ENCODE assay signal across 1 cellular context in genomic region chr22:45968003-45968650, GRCh38.
TF ChIP-seq lines count a peak whose summit lies in the region.

No MANE protein-coding gene starts in this region.

TF ChIP-seq in H1, 55 proteins besides CTCF, POLR2A, EP300 and RAD21 (continued from another document):
- TF ChIP-seq CHD7 (IDR thresholded peaks at IDR 0.05; ENCODE audit: insufficient replicate concordance, low read length) = no peak
- no peak for TF ChIP-seq CREB1 (IDR thresholded peaks at IDR 0.05)
- no peak for TF ChIP-seq YY1 (IDR thresholded peaks at IDR 0.05; ENCODE audit: low read depth, low read length)
- TF ChIP-seq ZNF274 (IDR thresholded peaks at IDR 0.05; ENCODE audit: borderline replicate concordance, extremely low read depth, low read length) = no peak
- TF ChIP-seq SP4 (IDR thresholded peaks at IDR 0.05; ENCODE audit: low read length) = no peak
- TF ChIP-seq POU5F1 (IDR thresholded peaks at IDR 0.05; ENCODE audit: low read depth, low read length) = no peak
- TF ChIP-seq SUZ12 (IDR thresholded peaks at IDR 0.05; ENCODE audit: low read length) = no peak
- TF ChIP-seq BCL11A (IDR thresholded peaks at IDR 0.05; ENCODE audit: low read depth in 2 of 2, low read length in 2 of 2) = no peak
- no peak for TF ChIP-seq SP2 (IDR thresholded peaks at IDR 0.05; ENCODE audit: low read length)
- TF ChIP-seq SRF (IDR thresholded peaks at IDR 0.05; ENCODE audit: low read depth, low read length) = no peak
- no peak for TF ChIP-seq RBBP5 (IDR thresholded peaks at IDR 0.05; ENCODE audit: borderline replicate concordance, low read depth, low read length)
TF ChIP-seq in H1: peak in this region for 0.
